34 cellular contexts compared by ENCODE assay signal in the genomic region with DNA sequence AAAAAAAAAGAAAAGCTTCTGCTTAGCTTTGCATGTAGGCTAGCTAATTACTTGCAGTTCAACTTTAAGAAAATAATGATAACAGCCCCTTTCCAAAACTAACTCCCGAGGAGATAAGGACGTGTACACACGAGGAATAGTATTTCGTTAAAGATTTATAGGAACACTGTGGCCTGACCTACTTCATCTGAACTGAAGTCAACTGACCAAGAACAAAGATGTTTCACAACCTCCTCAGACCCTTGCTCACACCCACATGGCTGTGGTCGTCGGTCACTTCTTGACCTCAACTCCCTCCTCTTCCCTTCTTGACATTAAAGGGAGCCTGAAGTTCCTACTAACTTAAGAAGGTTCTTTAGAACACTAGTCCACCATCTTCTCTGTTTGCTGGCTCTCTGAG. TPM values are rescaled to one million over a fixed set of nuclear protein-coding genes. Genes with fewer than 3 reads are reported as not detected.
"Had no signal": no experiment of that assay in that cellular context is flagged by ENCODE, and none has a peak within 500 bp of the region (broad histone marks: within the 10 kb centered on the region; RNA-seq: fewer than 3 reads in every experiment).

No MANE protein-coding gene starts in this region.

- H3K4me3 ChIP-seq: breast epithelium, sigmoid colon, thyroid gland, upper lobe of left lung had no signal

- H3K9me3 ChIP-seq: breast epithelium, sigmoid colon, thyroid gland, upper lobe of left lung had no signal

- DNase-seq: activated CD4-positive, alpha-beta memory T cell treated with anti-CD3 and anti-CD28 coated beads, Interleukin-2, amount 10 ng/mL, durations not matched to agents 7 days and 5 days; activated CD4-positive, alpha-beta T cell treated with anti-CD3 and anti-CD28 coated beads for 1 hour; activated CD4-positive, alpha-beta T cell treated with anti-CD3 and anti-CD28 coated beads, Interleukin-2, amount 10 ng/mL, durations not matched to agents 7 days and 5 days; activated CD8-positive, alpha-beta memory T cell treated with anti-CD3 and anti-CD28 coated beads, Interleukin-2, amount 50 U/mL, for 48 hours; activated gamma-delta T cell; activated naive CD4-positive, alpha-beta T cell treated with anti-CD3 and anti-CD28 coated beads, Interleukin-2, amount 50 U/mL, for 16 hours; activated naive CD8-positive, alpha-beta T cell treated with anti-CD3 and anti-CD28 coated beads, Interleukin-2, amount 50 U/mL, for 24 hours; activated T-cell treated with anti-CD3 and anti-CD28 coated beads, Interleukin-2, amount 50 U/mL, for 24 hours; amygdala; central memory CD4-positive, alpha-beta T cell; effector CD8-positive, alpha-beta T cell; foreskin fibroblast; head of caudate nucleus; hypothalamus; immature natural killer cell; left colon; mesenchymal stem cell; naive thymus-derived CD8-positive, alpha-beta T cell; retina; sigmoid colon; small intestine; stimulated activated CD4-positive, alpha-beta T cell treated with anti-CD3 and anti-CD28 coated beads, Interleukin-4, amount 100 ng/mL, for 24 hours; stimulated activated naive CD8-positive, alpha-beta T cell treated with anti-CD3 and anti-CD28 coated beads, Interleukin-15, amount 100 ng/mL, for 72 hours; T-helper 17 cell; T1000; thyroid gland; upper lobe of left lung had no signal

- H3K27ac ChIP-seq: breast epithelium, sigmoid colon, thyroid gland, upper lobe of left lung had no signal

- H3K27me3 ChIP-seq: breast epithelium, thyroid gland, upper lobe of left lung had no signal

- ATAC-seq: activated naive CD8-positive, alpha-beta T cell treated with anti-CD3 and anti-CD28 coated beads, Interleukin-2, amount 50 U/mL, for 24 hours; left colon; naive thymus-derived CD8-positive, alpha-beta T cell; stimulated activated memory B cell treated with anti-CD40 and anti-IgM and Interleukin-4, amounts not matched to agents 10 μg/mL and 1 μg/mL and 100 μg/mL, for 72 hours; stimulated activated naive CD8-positive, alpha-beta T cell treated with anti-CD3 and anti-CD28 coated beads, Interleukin-15, amount 100 ng/mL, for 72 hours; T-helper 17 cell; WTC11 had no signal

- H3K4me1 ChIP-seq: breast epithelium, thyroid gland, upper lobe of left lung had no signal

- FAIRE-seq: kidney, small intestine had no signal

- H3K36me3 ChIP-seq: breast epithelium, sigmoid colon, thyroid gland, upper lobe of left lung had no signal

RNA-seq across cellular contexts. Expression of a gene that starts 25.3 kb away (rescaled TPM):
- total RNA-seq: activated CD4-positive, alpha-beta memory T cell treated with anti-CD3 and anti-CD28 coated beads, Interleukin-2, amount 10 ng/mL, durations not matched to agents 7 days and 5 days; activated CD4-positive, alpha-beta T cell treated with anti-CD3 and anti-CD28 coated beads, Interleukin-2, amount 10 ng/mL, durations not matched to agents 7 days and 5 days; breast epithelium; kidney; left colon; lower leg skin; naive thymus-derived CD8-positive, alpha-beta T cell; omental fat pad; sigmoid colon; T-helper 17 cell; WTC11 had no signal
- polyA plus RNA-seq: esophagus; immature natural killer cell; naive thymus-derived CD8-positive, alpha-beta T cell; sigmoid colon; small intestine had no signal
